In genomic region chr5:39236718-39237117, GRCh38 we compare ENCODE assay signal across 35 cellular contexts. TPM values are rescaled to one million over a fixed set of nuclear protein-coding genes. Genes with fewer than 3 reads are reported as not detected.
"Had no signal": no experiment of that assay in that cellular context is flagged by ENCODE, and none has a peak within 500 bp of the region (broad histone marks: within the 10 kb centered on the region; RNA-seq: fewer than 3 reads in every experiment).

No MANE protein-coding gene starts in this region.

- H3K27me3 Mint-ChIP-seq: dendritic cell treated with granulocyte-macrophage colony-stimulating factor and Interleukin-4, amounts not matched to agents 40 ng/mL and 50 ng/mL, for 4 days had no signal

- H3K27me3 ChIP-seq: colonic mucosa, esophagus squamous epithelium, heart right ventricle, ovary, sigmoid colon, stomach, thyroid gland had no signal

- H3K36me3 Mint-ChIP-seq: mesothelial cell of epicardium; stimulated activated effector memory CD8-positive, alpha-beta T cell treated with anti-CD3 and anti-CD28 coated beads, Interleukin-12 subunit alpha, Interleukin-12 subunit beta, amount 100 ng/mL, for 72 hours had no signal

- H3K27ac ChIP-seq: colonic mucosa, esophagus squamous epithelium, heart right ventricle, ovary, psoas muscle, sigmoid colon, stomach, thyroid gland had no signal

- H3K27ac Mint-ChIP-seq: dendritic cell treated with granulocyte-macrophage colony-stimulating factor and Interleukin-4, amounts not matched to agents 40 ng/mL and 50 ng/mL, for 4 days; endodermal cell; mesothelial cell of epicardium; nephron progenitor cell; stimulated activated effector memory CD8-positive, alpha-beta T cell treated with anti-CD3 and anti-CD28 coated beads, Interleukin-12 subunit alpha, Interleukin-12 subunit beta, amount 100 ng/mL, for 72 hours had no signal

- H3K4me3 ChIP-seq: colonic mucosa, esophagus squamous epithelium, heart right ventricle, lung, mucosa of descending colon, ovary, psoas muscle, sigmoid colon, stomach, thyroid gland had no signal

- H3K4me1 ChIP-seq: colonic mucosa, psoas muscle, thyroid gland had no signal

- H3K4me3 Mint-ChIP-seq: dendritic cell treated with granulocyte-macrophage colony-stimulating factor and Interleukin-4, amounts not matched to agents 40 ng/mL and 50 ng/mL, for 4 days; endodermal cell; mesothelial cell of epicardium; naive B cell; nephron progenitor cell; stimulated activated effector memory CD8-positive, alpha-beta T cell treated with anti-CD3 and anti-CD28 coated beads, Interleukin-12 subunit alpha, Interleukin-12 subunit beta, amount 100 ng/mL, for 72 hours had no signal

- H3K4me1 Mint-ChIP-seq: naive B cell, nephron progenitor cell had no signal

- ATAC-seq: heart right ventricle; left colon; left ventricle myocardium superior; mucosa of descending colon; psoas muscle; right cardiac atrium; stimulated activated effector memory CD8-positive, alpha-beta T cell treated with anti-CD3 and anti-CD28 coated beads, Interleukin-12 subunit alpha, Interleukin-12 subunit beta, amount 100 ng/mL, for 72 hours had no signal

- DNase-seq: colonic mucosa; effector CD8-positive, alpha-beta T cell; endodermal cell; esophagus squamous epithelium; foreskin melanocyte; glutamatergic neuron; heart right ventricle; hippocampal formation; islet precursor cell; kidney glomerular epithelial cell; left colon; left ventricle myocardium superior; mesenchymal stem cell; mucosa of descending colon; naive B cell; nephron progenitor cell; occipital lobe; ovary; posterior cingulate gyrus; psoas muscle; right cardiac atrium; sigmoid colon; stimulated activated CD4-positive, alpha-beta T cell treated with anti-CD3 and anti-CD28 coated beads, Interleukin-2, amount 100 ng/mL, for 24 hours; stimulated activated CD4-positive, alpha-beta T cell treated with anti-CD3 and anti-CD28 coated beads, Interleukin-4, amount 100 ng/mL, for 24 hours; stimulated activated naive CD4-positive, alpha-beta T cell treated with Interleukin-2 at 50 U/mL for 16 hours; stomach; thyroid gland; trophoblast cell had no signal

- H3K36me3 ChIP-seq: colonic mucosa, esophagus squamous epithelium, heart right ventricle, ovary, sigmoid colon, stomach, thyroid gland had no signal

- H3K9me3 ChIP-seq: colonic mucosa, mucosa of descending colon, ovary, thyroid gland had no signal

RNA-seq across cellular contexts. Expression of gene FYB1, which starts 17.4 kb away (rescaled TPM):
- total RNA-seq: chondrocyte, endodermal cell, epithelial cell of proximal tubule had no signal
- polyA plus RNA-seq: endothelial cell of umbilical vein had no signal
